In genomic region chr20:48002517-48002970, GRCh38 we compare ENCODE assay signal across 11 cellular contexts.
DNase-seq lines count a peak whose midpoint lies in the region; ATAC-seq and TF ChIP-seq lines count a peak whose summit lies in the region.
"Had no signal": no experiment of that assay in that cellular context is flagged by ENCODE, and none has a peak within 500 bp of the region (broad histone marks: within the 10 kb centered on the region; RNA-seq: fewer than 3 reads in every experiment).

No MANE protein-coding gene starts in this region.

- no peaks in the 10 kb centered on the region for H3K36me3 Mint-ChIP-seq in activated B cell treated with CpG ODN at 0.5 μM for 24 hours (ENCODE audit: low read depth)

- H3K4me1 Mint-ChIP-seq in activated B cell treated with CpG ODN at 0.5 μM for 24 hours = peaks cover 63% of the 10 kb centered on the region

- H3K4me3 Mint-ChIP-seq in activated B cell treated with CpG ODN at 0.5 μM for 24 hours = peak overlapping the region; percentile 2

- intact Hi-C loops in activated B cell treated with CpG ODN at 0.5 μM for 24 hours (cut with micrococcal nuclease) = loop anchor here (1.0 kb wide), 1 partner anchor 275 kb away; no protein-coding TSS in a partner anchor

- H3K27ac Mint-ChIP-seq in activated B cell treated with CpG ODN at 0.5 μM for 24 hours = peak overlapping the region; percentile 28

- no peaks in the 10 kb centered on the region for H3K9me3 Mint-ChIP-seq in activated B cell treated with CpG ODN at 0.5 μM for 24 hours

- CTCF ChIA-PET in activated B cell treated with CpG ODN at 0.5 μM for 24 hours (lab: Charles Lee) = no interaction called here

- POLR2A ChIA-PET in activated B cell treated with CpG ODN at 0.5 μM for 24 hours (lab: Charles Lee) = no interaction called here

- H3K27me3 Mint-ChIP-seq in activated B cell treated with CpG ODN at 0.5 μM for 24 hours = no peaks in the 10 kb centered on the region

- peak; percentile 47 for DNase-seq in GM10266 (ENCODE audit: extremely low spot score)
- peak; percentile 58 for DNase-seq in GM20000 (ENCODE audit: low spot score)
- no peak for DNase-seq in activated B cell treated with CpG ODN at 0.5 μM for 24 hours
- no peak for DNase-seq in COLO829 (ENCODE audit: low spot score)
- no peak for DNase-seq in NCI-H187 treated with DMSO at 0.1 percent for 48 hours (lab: John Stamatoyannopoulos, UW)
- no peak for DNase-seq in putamen (ENCODE audit: low spot score)
- no peak for DNase-seq in left lobe of liver (ENCODE audit: low spot score)
- DNase-seq: foreskin melanocyte, NCI-H1092 treated with DMSO at 0.1 percent for 48 hours, uterus had no signal

- ATAC-seq in HG03342 (IDR thresholded peaks at IDR 0.05; ENCODE audit: unreplicated experiment) = peak; percentile 81
- ATAC-seq in activated B cell treated with CpG ODN at 0.5 μM for 24 hours (ENCODE audit: low read depth) = peak; percentile 77
- ATAC-seq in left lobe of liver = no peak

- TF ChIP-seq CTCF in GM10266 (IDR thresholded peaks at IDR 0.05; ENCODE audit: control insufficient read depth, insufficient read depth, low read depth, missing control alignments) = no peak
- no peak for TF ChIP-seq CTCF in GM20000 (IDR thresholded peaks at IDR 0.05; ENCODE audit: extremely low read depth, missing control alignments)
- no peak for TF ChIP-seq CTCF in activated B cell treated with CpG ODN at 0.5 μM for 24 hours (IDR thresholded peaks at IDR 0.05)

Comparison
In these comparisons a context has a peak if more than half of its experiments do, and no peak if none do; other contexts are left out.
1. DNase-seq: peak in GM10266 (single experiment) and GM20000 (single experiment); none in activated B cell treated with CpG ODN at 0.5 μM for 24 hours (single experiment), COLO829 (single experiment), NCI-H187 treated with DMSO at 0.1 percent for 48 hours (single experiment), putamen (single experiment) and left lobe of liver (single experiment).